Comparison of ENCODE assay signal across 20 cellular contexts in the genomic region with DNA sequence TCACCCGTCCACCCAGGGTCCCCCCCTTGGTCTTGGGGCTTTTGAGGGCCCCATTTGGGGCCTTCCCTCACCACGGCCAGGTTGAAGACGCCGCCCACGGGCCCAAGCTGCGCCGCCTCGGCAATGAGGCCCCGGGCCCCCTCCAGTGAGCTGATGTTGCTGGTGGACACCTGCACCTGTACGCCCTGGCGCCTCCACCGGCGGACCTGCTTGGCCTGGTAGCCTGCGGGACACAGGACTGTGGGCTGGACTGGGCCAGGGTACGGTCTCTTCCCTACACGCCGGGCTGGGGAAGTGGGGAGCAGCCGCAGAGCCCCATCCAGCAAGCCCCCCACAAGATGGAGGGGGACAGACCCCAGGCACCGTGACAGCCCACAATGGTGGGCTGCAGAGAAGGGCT. TPM values are rescaled to one million over a fixed set of nuclear protein-coding genes. Genes with fewer than 3 reads are reported as not detected.
DNase-seq lines count a peak whose midpoint lies in the region; ATAC-seq, FAIRE-seq and TF ChIP-seq lines count a peak whose summit lies in the region.
"Had no signal": no experiment of that assay in that cellular context is flagged by ENCODE, and none has a peak within 500 bp of the region (broad histone marks: within the 10 kb centered on the region; RNA-seq: fewer than 3 reads in every experiment).

No MANE protein-coding gene starts in this region.

- H2AFZ ChIP-seq in PC-9 (no peak overlapping the region), K562 (ENCODE audit: low read depth, low read length) (no peak overlapping the region)

- TF ChIP-seq CTCF in PC-9 (conservative IDR thresholded peaks at IDR 0.05) (no peak), K562 (IDR thresholded peaks at IDR 0.05 in 2 of 3, conservative IDR thresholded peaks at IDR 0.05 in 1 of 3; ENCODE audit: insufficient read depth in 2 of 3, low read depth in 1 of 3, low read length in 3 of 3) (no peak)

- no peaks in the 10 kb centered on the region for H3K36me3 ChIP-seq in PC-9 (ENCODE audit: low read depth)
- H3K36me3 ChIP-seq in K562 (ENCODE audit: control insufficient read depth, insufficient read depth, low read length): peaks cover 98% of the 10 kb centered on the region; the same call in 2 of the 3 replicates

- H4K20me1 ChIP-seq in PC-9 (ENCODE audit: insufficient read depth) (peaks cover 14% of the 10 kb centered on the region), K562 (replicated peaks; ENCODE audit: control insufficient read depth, insufficient read depth, low read length) (peaks cover 31% of the 10 kb centered on the region)

- peaks cover 6% of the 10 kb centered on the region; the same call in 1 of the 2 replicates for H3F3A ChIP-seq in PC-9 (ENCODE audit: insufficient read depth, low read depth)

- DNase-seq in right cardiac atrium: peak in 2 of 3 donors; percentile 34 to 54
- no peak for DNase-seq in Right ventricle myocardium superior
- DNase-seq in PC-9: no peak
- no peak for DNase-seq in K562 (ENCODE audit: extremely low read depth in 1 of 4, low spot score in 3 of 4)
- DNase-seq in HTR-8/SVneo (ENCODE audit: insufficient read length, low spot score): no peak
- DNase-seq: AML-193, Caco-2, Calu3, DMS79 treated with DMSO at 0.1 percent for 48 hours, GF-D8 had no signal

- TSS peak; percentile 6 for BruUV-seq in PC-9 (replicated peaks; lab: Mats Ljungman, UMichigan)
- no TSS peak for BruUV-seq in K562 (replicated peaks; lab: Mats Ljungman, UMichigan)

- H3K9ac ChIP-seq in K562 (ENCODE audit: insufficient read depth in 1 of 2, low read depth in 2 of 2, low read length in 2 of 2): no peak overlapping the region; a peak in 1 of 4 replicates
- H3K9ac ChIP-seq: BLaER1 treated with 17β-estradiol and CSF1 and Interleukin-3, amounts not matched to agents 10 nM and 100 nM had no signal

- no peaks in the 10 kb centered on the region for H3K9me3 ChIP-seq in right cardiac atrium (ENCODE audit: control insufficient read depth, low read length)
- no peaks in the 10 kb centered on the region for H3K9me3 ChIP-seq in PC-9 (ENCODE audit: insufficient read depth, low read depth)
- no peaks in the 10 kb centered on the region for H3K9me3 ChIP-seq in K562 (replicated peaks; ENCODE audit: control insufficient read depth, insufficient read depth, low read depth, low read length)
- H3K9me3 ChIP-seq: A549; BLaER1 treated with 17β-estradiol and CSF1 and Interleukin-3, amounts not matched to agents 10 nM and 100 nM; Caco-2 had no signal

- no peaks in the 10 kb centered on the region for H3K9me1 ChIP-seq in K562 (ENCODE audit: control insufficient read depth, insufficient read depth, low read length)

- POLR2A ChIA-PET in PC-9 (lab: Charles Lee; ENCODE audit: unreplicated experiment): no interaction called here
- POLR2A ChIA-PET in K562 (lab: Yijun Ruan, JAX): interaction anchor here (1.1 to 1.7 kb wide), 4 partner anchors 10 to 16 kb away, joined by 3 to 8 read pairs (median 6); a partner anchor contains a TSS

- H3K4me3 ChIP-seq in right cardiac atrium (ENCODE audit: low read length): no peak overlapping the region
- no peak overlapping the region for H3K4me3 ChIP-seq in PC-9
- H3K4me3 ChIP-seq in K562: no peak overlapping the region
- H3K4me3 ChIP-seq: A549; BLaER1 treated with 17β-estradiol and CSF1 and Interleukin-3, amounts not matched to agents 10 nM and 100 nM had no signal

- no peak overlapping the region for H3K4me2 ChIP-seq in PC-9
- no peak overlapping the region for H3K4me2 ChIP-seq in K562 (ENCODE audit: insufficient read depth, low read length)
- H3K4me2 ChIP-seq: A549; BLaER1 treated with 17β-estradiol and CSF1 and Interleukin-3, amounts not matched to agents 10 nM and 100 nM had no signal

- H3K27ac ChIP-seq in right cardiac atrium (ENCODE audit: low read length): no peak overlapping the region
- no peak overlapping the region for H3K27ac ChIP-seq in PC-9
- H3K27ac ChIP-seq in K562 (ENCODE audit: extremely low read depth, low read depth, low read length): no peak overlapping the region
- H3K27ac ChIP-seq: 22Rv1; A549; BLaER1 treated with 17β-estradiol and CSF1 and Interleukin-3, amounts not matched to agents 10 nM and 100 nM; C4-2B had no signal

- TF ChIP-seq EP300 in K562 (IDR thresholded peaks at IDR 0.05; ENCODE audit: low read length): no peak

- in situ Hi-C loops in K562 (cut with MboI): no loop called here

- CTCF ChIA-PET in PC-9 (lab: Charles Lee) (no interaction called here), K562 (lab: Yijun Ruan, JAX; ENCODE audit: low intra/inter-chr PET ratio) (no interaction called here)

- WGBS in right cardiac atrium: 92% methylated on average over 19 of the region's 19 CpGs
- 93% methylated on average over 12 of the region's 19 CpGs for WGBS in K562 (ENCODE audit: insufficient coverage, low coverage, missing lambda C conversion rate)

- no peak for TF ChIP-seq RAD21 in K562 (CRISPR knock-in tag; conservative IDR thresholded peaks at IDR 0.05 in 1 of 2, IDR thresholded peaks at IDR 0.05 in 1 of 2)

- TF ChIP-seq POLR2A in K562 (conservative IDR thresholded peaks at IDR 0.05): peak; percentile 48

- H3K4me1 ChIP-seq in right cardiac atrium (ENCODE audit: control insufficient read depth, insufficient read depth, low read length) (no peaks in the 10 kb centered on the region), PC-9 (replicated peaks; ENCODE audit: insufficient read depth) (no peaks in the 10 kb centered on the region), K562 (replicated peaks in 1 of 2; ENCODE audit: control insufficient read depth in 2 of 2, insufficient read depth in 2 of 2, low read length in 2 of 2) (peaks cover 0 to 76% of the 10 kb centered on the region in 2 experiments; a peak in 2 of 5 replicates)
- H3K4me1 ChIP-seq: A549, Caco-2 had no signal

- H3K27me3 ChIP-seq in right cardiac atrium (ENCODE audit: control insufficient read depth, insufficient read depth): no peaks in the 10 kb centered on the region
- no peaks in the 10 kb centered on the region for H3K27me3 ChIP-seq in PC-9 (ENCODE audit: insufficient read depth, low read depth)
- no peaks in the 10 kb centered on the region for H3K27me3 ChIP-seq in K562 (ENCODE audit: control insufficient read depth in 2 of 2, insufficient read depth in 2 of 2, low read length in 2 of 2)
- H3K27me3 ChIP-seq: BLaER1 treated with 17β-estradiol and CSF1 and Interleukin-3, amounts not matched to agents 10 nM and 100 nM had no signal

- H3K79me2 ChIP-seq in PC-9 (ENCODE audit: low read depth) (no peaks in the 10 kb centered on the region), K562 (ENCODE audit: control insufficient read depth, insufficient read depth, low read length) (no peaks in the 10 kb centered on the region; the same call in 2 of the 3 replicates)

- H3K9me2 ChIP-seq in PC-9 (ENCODE audit: insufficient read depth): no peaks in the 10 kb centered on the region

- intact Hi-C loops in right cardiac atrium (cut with DNase I) (no loop called here), Right ventricle myocardium superior (cut with DNase I) (no loop called here), PC-9 (cut with micrococcal nuclease; ENCODE audit: unreplicated experiment) (no loop called here), K562 (cut with micrococcal nuclease) (no loop called here)

- FAIRE-seq in K562 (lab: Jason Lieb, UNC) (no peak), HTR-8/SVneo (lab: Jason Lieb, UNC) (no peak)
- FAIRE-seq: A549, D721Med, G401.6, GM12891, GM19239 had no signal

- ATAC-seq in right cardiac atrium (no peak), Right ventricle myocardium superior (ENCODE audit: poor library complexity) (no peak), K562 (no peak), GM21390 (IDR thresholded peaks at IDR 0.05; ENCODE audit: unreplicated experiment) (no peak)
- ATAC-seq: A549; CD8-positive, alpha-beta T cell had no signal

RNA-seq across cellular contexts. Expression of a gene that starts 15.6 kb away (rescaled TPM):
- total RNA-seq in right cardiac atrium (10 to 100 TPM; 14.3 to 71.8 (median 23.4) TPM), Right ventricle myocardium superior (23.0 TPM), PC-9 (2021) (455 and 658 TPM in 2 replicates), K562 (2014; rRNA removed) (214 and 239 TPM in 2 replicates), K562 (2014; rRNA removed; fragmentation: Illumina TruSeq; extraction: Trizol) (11.2 and 13.9 TPM in 2 replicates), K562 (2015; rRNA removed; fragmentation: Illumina TruSeq; extraction: Trizol) (50.9 and 61.1 TPM in 2 replicates), K562 (2021) (605 and 663 TPM in 2 replicates)
- polyA plus RNA-seq in right cardiac atrium (86.3 TPM), K562 (2011; rRNA removed) (49.8 and 133 TPM in 2 replicates), K562 (2014; fragmentation: Illumina TruSeq; extraction: Trizol) (49.9 and 181 TPM in 2 replicates), K562 (2014; fragmentation: Nextera tagmentation; extraction: Ambion mirVana) (under 1 TPM; 0.15 to 0.20 TPM), K562 (2014; rRNA removed) (157 and 181 TPM in 2 replicates)
- 343 and 1,124 TPM in 2 replicates for total RNA-seq in K562 (2011; cell fraction: chromatin; rRNA removed; ENCODE audit: low replicate concordance)
- total RNA-seq in K562 (2011; cell fraction: nucleolus; rRNA removed): 877 TPM in 2 replicates
- 433 and 475 TPM in 2 replicates for total RNA-seq in K562 (2011; cell fraction: nucleoplasm; rRNA removed)
- 159 and 260 TPM in 2 replicates for polyA plus RNA-seq in K562 (2011; cell fraction: cytosol; rRNA removed)
- 627 and 766 TPM in 2 replicates for polyA plus RNA-seq in K562 (2011; cell fraction: nucleus; rRNA removed)
- polyA plus RNA-seq in K562 (2012): 153 and 283 TPM in 2 replicates
- 59.1 and 70.2 TPM in 2 replicates for polyA minus RNA-seq in K562 (2011; rRNA and poly(A)+ RNA removed)
- polyA minus RNA-seq in K562 (2011; cell fraction: cytosol; rRNA and poly(A)+ RNA removed): 455 and 1,011 TPM in 2 replicates
- 200 and 251 TPM in 2 replicates for polyA minus RNA-seq in K562 (2011; cell fraction: nucleus; rRNA and poly(A)+ RNA removed)

RNA-seq across cellular contexts. Expression of a gene that starts 16.9 kb away (rescaled TPM):
- total RNA-seq in right cardiac atrium (10 to 100 TPM; 51.3 to 63.1 (median 58.4) TPM), Right ventricle myocardium superior (57.9 TPM), PC-9 (2021) (138 and 175 TPM in 2 replicates), K562 (2014; rRNA removed) (203 and 249 TPM in 2 replicates), K562 (2014; rRNA removed; fragmentation: Illumina TruSeq; extraction: Trizol) (45.0 and 57.5 TPM in 2 replicates), K562 (2015; rRNA removed; fragmentation: Illumina TruSeq; extraction: Trizol) (83.1 and 83.9 TPM in 2 replicates), K562 (2021) (193 and 209 TPM in 2 replicates)
- polyA plus RNA-seq in right cardiac atrium (82.1 TPM), K562 (2011; rRNA removed) (60.1 and 77.0 TPM in 2 replicates), K562 (2014; fragmentation: Illumina TruSeq; extraction: Trizol) (97.2 and 99.8 TPM in 2 replicates), K562 (2014; fragmentation: Nextera tagmentation; extraction: Ambion mirVana) (10 to 100 TPM in 1 of 2 experiments, 1 to 10 TPM in 1; 7.8 to 11.3 TPM), K562 (2014; rRNA removed) (201 and 210 TPM in 2 replicates)
- total RNA-seq in K562 (2011; cell fraction: chromatin; rRNA removed; ENCODE audit: low replicate concordance): 125 and 499 TPM in 2 replicates
- 452 and 491 TPM in 2 replicates for total RNA-seq in K562 (2011; cell fraction: nucleolus; rRNA removed)
- 177 and 203 TPM in 2 replicates for total RNA-seq in K562 (2011; cell fraction: nucleoplasm; rRNA removed)
- 62.4 and 118 TPM in 2 replicates for polyA plus RNA-seq in K562 (2011; cell fraction: cytosol; rRNA removed)
- 712 and 945 TPM in 2 replicates for polyA plus RNA-seq in K562 (2011; cell fraction: nucleus; rRNA removed)
- 123 and 178 TPM in 2 replicates for polyA plus RNA-seq in K562 (2012)
- polyA minus RNA-seq in K562 (2011; rRNA and poly(A)+ RNA removed): 17.2 and 22.2 TPM in 2 replicates
- polyA minus RNA-seq in K562 (2011; cell fraction: cytosol; rRNA and poly(A)+ RNA removed): 54.0 and 54.3 TPM in 2 replicates
- 179 and 184 TPM in 2 replicates for polyA minus RNA-seq in K562 (2011; cell fraction: nucleus; rRNA and poly(A)+ RNA removed)

RNA-seq across cellular contexts. Expression of a gene that starts 30.8 kb away (rescaled TPM):
- 10 to 100 TPM; 87.1 to 93.7 (median 90.6) TPM for total RNA-seq in right cardiac atrium
- polyA plus RNA-seq in right cardiac atrium: 75.1 TPM
- 86.5 TPM for total RNA-seq in Right ventricle myocardium superior
- total RNA-seq in PC-9 (2021): 121 and 124 TPM in 2 replicates
- 57.5 and 207 TPM in 2 replicates for total RNA-seq in K562 (2011; cell fraction: chromatin; rRNA removed; ENCODE audit: low replicate concordance)
- 178 and 205 TPM in 2 replicates for total RNA-seq in K562 (2011; cell fraction: nucleolus; rRNA removed)
- total RNA-seq in K562 (2011; cell fraction: nucleoplasm; rRNA removed): 87.8 and 88.8 TPM in 2 replicates
- 137 and 183 TPM in 2 replicates for total RNA-seq in K562 (2014; rRNA removed)
- total RNA-seq in K562 (2014; rRNA removed; fragmentation: Illumina TruSeq; extraction: Trizol): 17.5 and 26.3 TPM in 2 replicates
- total RNA-seq in K562 (2015; rRNA removed; fragmentation: Illumina TruSeq; extraction: Trizol): 69.9 and 72.5 TPM in 2 replicates
- total RNA-seq in K562 (2021): 162 and 167 TPM in 2 replicates
- 57.0 and 88.5 TPM in 2 replicates for polyA plus RNA-seq in K562 (2011; rRNA removed)
- 94.2 and 226 TPM in 2 replicates for polyA plus RNA-seq in K562 (2011; cell fraction: cytosol; rRNA removed)
- 212 and 255 TPM in 2 replicates for polyA plus RNA-seq in K562 (2011; cell fraction: nucleus; rRNA removed)
- polyA plus RNA-seq in K562 (2012): 103 and 115 TPM in 2 replicates
- 74.5 and 111 TPM in 2 replicates for polyA plus RNA-seq in K562 (2014; fragmentation: Illumina TruSeq; extraction: Trizol)
- 10 to 100 TPM in 1 of 2 experiments, 1 to 10 TPM in 1; 3.1 to 13.4 TPM for polyA plus RNA-seq in K562 (2014; fragmentation: Nextera tagmentation; extraction: Ambion mirVana)
- 112 and 123 TPM in 2 replicates for polyA plus RNA-seq in K562 (2014; rRNA removed)
- polyA minus RNA-seq in K562 (2011; rRNA and poly(A)+ RNA removed): 31.9 and 46.4 TPM in 2 replicates
- polyA minus RNA-seq in K562 (2011; cell fraction: cytosol; rRNA and poly(A)+ RNA removed): 71.4 and 74.6 TPM in 2 replicates
- polyA minus RNA-seq in K562 (2011; cell fraction: nucleus; rRNA and poly(A)+ RNA removed): 72.3 and 75.2 TPM in 2 replicates

RNA-seq across cellular contexts. Expression of a gene that starts 30.8 kb away (rescaled TPM):
- total RNA-seq in right cardiac atrium: 10 to 100 TPM; 19.0 to 25.1 (median 20.2) TPM
- 25.4 TPM for polyA plus RNA-seq in right cardiac atrium
- total RNA-seq in Right ventricle myocardium superior: 20.5 TPM
- total RNA-seq in PC-9 (2021): 40.4 and 49.1 TPM in 2 replicates
- 23.1 and 61.7 TPM in 2 replicates for total RNA-seq in K562 (2011; cell fraction: chromatin; rRNA removed; ENCODE audit: low replicate concordance)
- total RNA-seq in K562 (2011; cell fraction: nucleolus; rRNA removed): 74.4 and 74.9 TPM in 2 replicates
- 36.5 and 40.5 TPM in 2 replicates for total RNA-seq in K562 (2011; cell fraction: nucleoplasm; rRNA removed)
- total RNA-seq in K562 (2014; rRNA removed): 23.6 and 28.4 TPM in 2 replicates
- 6.5 and 9.5 TPM in 2 replicates for total RNA-seq in K562 (2014; rRNA removed; fragmentation: Illumina TruSeq; extraction: Trizol)
- 11.1 and 14.3 TPM in 2 replicates for total RNA-seq in K562 (2015; rRNA removed; fragmentation: Illumina TruSeq; extraction: Trizol)
- total RNA-seq in K562 (2021): 26.9 and 30.2 TPM in 2 replicates
- polyA plus RNA-seq in K562 (2011; rRNA removed): 9.2 and 17.2 TPM in 2 replicates
- 12.2 and 23.8 TPM in 2 replicates for polyA plus RNA-seq in K562 (2011; cell fraction: cytosol; rRNA removed)
- 144 and 164 TPM in 2 replicates for polyA plus RNA-seq in K562 (2011; cell fraction: nucleus; rRNA removed)
- polyA plus RNA-seq in K562 (2012): 16.9 and 35.2 TPM in 2 replicates
- polyA plus RNA-seq in K562 (2014; fragmentation: Illumina TruSeq; extraction: Trizol): 9.0 and 18.5 TPM in 2 replicates
- polyA plus RNA-seq in K562 (2014; fragmentation: Nextera tagmentation; extraction: Ambion mirVana): under 1 TPM; 0.32 to 0.66 TPM
- 32.6 and 32.8 TPM in 2 replicates for polyA plus RNA-seq in K562 (2014; rRNA removed)
- 2.0 TPM in 2 replicates for polyA minus RNA-seq in K562 (2011; rRNA and poly(A)+ RNA removed)
- 11.7 and 13.1 TPM in 2 replicates for polyA minus RNA-seq in K562 (2011; cell fraction: cytosol; rRNA and poly(A)+ RNA removed)
- polyA minus RNA-seq in K562 (2011; cell fraction: nucleus; rRNA and poly(A)+ RNA removed): 11.4 and 14.3 TPM in 2 replicates

RNA-seq across cellular contexts. Expression of a gene that starts 45.0 kb away (rescaled TPM):
- total RNA-seq in right cardiac atrium (100 to 1,000 TPM; 127 to 181 (median 168) TPM), Right ventricle myocardium superior (178 TPM), PC-9 (2021) (120 and 129 TPM in 2 replicates), K562 (2014; rRNA removed) (165 and 194 TPM in 2 replicates), K562 (2014; rRNA removed; fragmentation: Illumina TruSeq; extraction: Trizol) (41.1 and 66.0 TPM in 2 replicates), K562 (2015; rRNA removed; fragmentation: Illumina TruSeq; extraction: Trizol) (76.0 and 90.0 TPM in 2 replicates), K562 (2021) (235 and 256 TPM in 2 replicates)
- polyA plus RNA-seq in right cardiac atrium (196 TPM), K562 (2011; rRNA removed) (156 and 201 TPM in 2 replicates), K562 (2014; fragmentation: Illumina TruSeq; extraction: Trizol) (243 and 274 TPM in 2 replicates), K562 (2014; fragmentation: Nextera tagmentation; extraction: Ambion mirVana) (10 to 100 TPM; 21.3 to 50.3 TPM), K562 (2014; rRNA removed) (229 and 261 TPM in 2 replicates)
- total RNA-seq in K562 (2011; cell fraction: chromatin; rRNA removed; ENCODE audit: low replicate concordance): 78.8 and 254 TPM in 2 replicates
- total RNA-seq in K562 (2011; cell fraction: nucleolus; rRNA removed): 329 and 354 TPM in 2 replicates
- total RNA-seq in K562 (2011; cell fraction: nucleoplasm; rRNA removed): 133 and 150 TPM in 2 replicates
- polyA plus RNA-seq in K562 (2011; cell fraction: cytosol; rRNA removed): 404 and 845 TPM in 2 replicates
- 611 and 714 TPM in 2 replicates for polyA plus RNA-seq in K562 (2011; cell fraction: nucleus; rRNA removed)
- 229 and 244 TPM in 2 replicates for polyA plus RNA-seq in K562 (2012)
- polyA minus RNA-seq in K562 (2011; rRNA and poly(A)+ RNA removed): 34.8 and 73.6 TPM in 2 replicates
- polyA minus RNA-seq in K562 (2011; cell fraction: cytosol; rRNA and poly(A)+ RNA removed): 67.3 and 81.5 TPM in 2 replicates
- 104 and 111 TPM in 2 replicates for polyA minus RNA-seq in K562 (2011; cell fraction: nucleus; rRNA and poly(A)+ RNA removed)

Comparison
In these comparisons a context has a peak if more than half of its experiments do, and no peak if none do; other contexts are left out.
1. DNase-seq: peak in right cardiac atrium (2 of 3); none in Right ventricle myocardium superior (single experiment), PC-9 (0 of 2), K562 (0 of 4) and HTR-8/SVneo (single experiment).